Comparison of ENCODE assay signal across 8 cellular contexts in the genomic region with DNA sequence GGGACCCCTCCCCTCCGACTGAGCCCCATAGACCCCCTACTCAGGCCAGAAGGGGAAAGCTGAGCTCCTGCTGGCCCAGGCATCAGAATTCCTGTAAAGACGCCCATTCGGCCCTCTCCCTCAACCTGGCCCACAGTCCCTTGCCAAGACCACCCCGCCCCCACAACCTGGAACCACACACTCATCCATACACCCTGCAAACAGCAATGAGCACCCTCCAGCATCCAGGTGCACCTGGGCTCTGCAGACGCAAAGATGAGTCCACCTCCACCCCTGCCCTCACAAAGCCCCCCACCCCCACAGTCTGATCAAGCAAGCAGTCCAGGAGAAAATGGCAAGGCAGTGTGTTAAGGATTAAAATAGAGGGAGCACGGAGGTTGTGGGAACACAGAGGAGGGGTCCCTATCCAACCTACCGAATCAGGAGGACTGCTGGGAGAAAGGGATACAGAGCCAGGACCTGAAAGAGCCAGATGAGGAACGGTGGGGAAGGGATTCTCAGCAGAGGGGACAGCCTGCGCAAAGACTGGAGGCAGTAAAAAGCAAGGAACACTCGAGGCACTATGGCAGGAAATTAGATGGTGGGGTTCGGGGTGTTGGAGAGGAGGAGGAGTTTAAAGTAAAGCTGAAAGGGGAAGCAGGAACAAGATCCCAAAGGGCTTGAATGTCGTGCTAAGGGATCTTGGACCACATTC.
DNase-seq lines count a peak whose midpoint lies in the region; ATAC-seq and TF ChIP-seq lines count a peak whose summit lies in the region.

No MANE protein-coding gene starts in this region.

- H3K36me3 ChIP-seq in RWPE2 (ENCODE audit: low read depth) = no peaks in the 10 kb centered on the region
- H3K36me3 ChIP-seq in sigmoid colon = no peaks in the 10 kb centered on the region

- H3K36me3 Mint-ChIP-seq in activated naive CD4-positive, alpha-beta T cell treated with anti-CD3 and anti-CD28 coated beads, Interleukin-2, amount 10 ng/mL, durations not matched to agents 7 days and 5 days = peaks cover 1% of the 10 kb centered on the region

- TF ChIP-seq CTCF in RWPE2 (IDR thresholded peaks at IDR 0.05; ENCODE audit: poor library complexity, severe bottlenecking) (no peak), fibroblast of mammary gland (conservative IDR thresholded peaks at IDR 0.05; ENCODE audit: control insufficient read depth, insufficient read depth, low read depth, low read length) (no peak), sigmoid colon (IDR thresholded peaks at IDR 0.05) (no peak)

- H3K27me3 ChIP-seq in RWPE2 (ENCODE audit: insufficient read depth, poor library complexity, severe bottlenecking) = no peaks in the 10 kb centered on the region
- H3K27me3 ChIP-seq in sigmoid colon = no peaks in the 10 kb centered on the region

- ATAC-seq in GM21723 (IDR thresholded peaks at IDR 0.05; ENCODE audit: unreplicated experiment) (peak; percentile 6), RWPE2 (ENCODE audit: low read depth) (no peak), HG02840 (IDR thresholded peaks at IDR 0.05; ENCODE audit: low FRiP score, unreplicated experiment) (no peak), GM21515 (IDR thresholded peaks at IDR 0.05; ENCODE audit: unreplicated experiment) (no peak)

- no peak for TF ChIP-seq POLR2A in sigmoid colon (IDR thresholded peaks at IDR 0.05)

- no peak overlapping the region for H3K27ac Mint-ChIP-seq in activated naive CD4-positive, alpha-beta T cell treated with anti-CD3 and anti-CD28 coated beads, Interleukin-2, amount 10 ng/mL, durations not matched to agents 7 days and 5 days

- H3K4me1 ChIP-seq in RWPE2 (ENCODE audit: insufficient read depth, poor library complexity, severe bottlenecking) (peaks cover 8% of the 10 kb centered on the region), sigmoid colon (peaks cover 0 to 69% (median 54%) of the 10 kb centered on the region in 4 donors)

- intact Hi-C loops in sigmoid colon (cut with DNase I) = loop anchor here (2.0 kb wide), 1 partner anchor 52 kb away; no protein-coding TSS in a partner anchor

- no peak overlapping the region for H3K4me3 ChIP-seq in RWPE2 (ENCODE audit: severe bottlenecking)
- H3K4me3 ChIP-seq in fibroblast of mammary gland (ENCODE audit: control insufficient read depth, low read depth, low read length) = peak overlapping the region; percentile 36
- H3K4me3 ChIP-seq in sigmoid colon = peak overlapping the region in 3 of 4 donors; percentile 43 to 49 (median 48)

- H3K9me3 ChIP-seq in RWPE2 (ENCODE audit: severe bottlenecking) (no peaks in the 10 kb centered on the region), sigmoid colon (no peaks in the 10 kb centered on the region)

- peaks cover 16% of the 10 kb centered on the region for H3K4me1 Mint-ChIP-seq in activated naive CD4-positive, alpha-beta T cell treated with anti-CD3 and anti-CD28 coated beads, Interleukin-2, amount 10 ng/mL, durations not matched to agents 7 days and 5 days

- 17 to 20% methylated on average over 12 of the region's 12 CpGs for WGBS in sigmoid colon, 2 donors

- no peak overlapping the region for H3K4me3 Mint-ChIP-seq in activated naive CD4-positive, alpha-beta T cell treated with anti-CD3 and anti-CD28 coated beads, Interleukin-2, amount 10 ng/mL, durations not matched to agents 7 days and 5 days

- H3K27me3 Mint-ChIP-seq in activated naive CD4-positive, alpha-beta T cell treated with anti-CD3 and anti-CD28 coated beads, Interleukin-2, amount 10 ng/mL, durations not matched to agents 7 days and 5 days = peaks cover 87% of the 10 kb centered on the region

- H3K9me3 Mint-ChIP-seq in activated naive CD4-positive, alpha-beta T cell treated with anti-CD3 and anti-CD28 coated beads, Interleukin-2, amount 10 ng/mL, durations not matched to agents 7 days and 5 days = no peaks in the 10 kb centered on the region

- DNase-seq in RWPE2 (ENCODE audit: low spot score) (no peak), fibroblast of mammary gland (ENCODE audit: low read depth) (no peak), sigmoid colon (no peak), NCI-H1694 (lab: John Stamatoyannopoulos, UW) (no peak)
- no peak for DNase-seq in activated naive CD4-positive, alpha-beta T cell treated with anti-CD3 and anti-CD28 coated beads, Interleukin-2, amount 10 ng/mL, durations not matched to agents 7 days and 5 days

- TF ChIP-seq EP300 in sigmoid colon (IDR thresholded peaks at IDR 0.05) = no peak

- H3K27ac ChIP-seq in RWPE2 (ENCODE audit: poor library complexity, severe bottlenecking) (peak overlapping the region; percentile 66), sigmoid colon (peak overlapping the region; percentile 89 to 97 (median 91))

- CTCF ChIA-PET in activated naive CD4-positive, alpha-beta T cell treated with anti-CD3 and anti-CD28 coated beads, Interleukin-2, amount 10 ng/mL, durations not matched to agents 7 days and 5 days (lab: Charles Lee) = interaction anchor here (0.9 kb wide), 1 partner anchor 34 kb away, joined by 3 read pairs; no protein-coding TSS in a partner anchor
